ENCODE assay signal across 17 cellular contexts in the genomic region with DNA sequence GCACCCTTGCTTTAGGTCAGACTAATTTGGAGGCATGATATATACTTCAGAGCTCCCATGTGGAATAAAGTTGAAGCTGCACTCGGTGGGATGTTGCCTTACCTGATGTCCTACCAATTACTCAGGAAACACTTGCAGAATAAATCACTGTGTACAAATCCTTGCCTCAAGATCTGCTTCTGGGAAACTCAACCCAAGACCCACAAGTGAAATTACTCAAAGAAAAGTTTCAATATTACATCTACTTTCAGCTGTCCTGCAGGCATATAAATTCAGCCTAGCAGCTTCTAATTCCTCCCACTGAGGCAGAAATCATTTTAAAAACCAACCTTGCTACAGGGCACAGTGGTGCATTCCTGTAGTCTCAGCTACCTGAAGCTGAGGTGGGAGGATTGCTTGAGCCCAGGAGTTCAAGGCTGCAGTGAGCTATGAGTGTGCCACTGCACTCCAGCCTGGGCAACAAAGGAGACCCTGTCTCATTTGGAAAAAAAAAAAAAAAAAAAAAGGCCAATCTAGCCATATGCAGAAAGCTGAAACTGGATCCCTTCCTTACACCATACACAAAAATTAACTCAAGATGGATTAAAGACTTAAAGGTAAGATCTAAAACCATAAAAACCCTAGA. TPM values are rescaled to one million over a fixed set of nuclear protein-coding genes. Genes with fewer than 3 reads are reported as not detected.
A peak's percentile ranks its signal among the peaks of the same experiment; 100 is the strongest.
DNase-seq lines count a peak whose midpoint lies in the region; ATAC-seq lines count a peak whose summit lies in the region.
"Had no signal": no experiment of that assay in that cellular context is flagged by ENCODE, and none has a peak within 500 bp of the region (broad histone marks: within the 10 kb centered on the region; RNA-seq: fewer than 3 reads in every experiment).

No MANE protein-coding gene starts in this region.

- no peak overlapping the region for H3K27ac ChIP-seq in right cardiac atrium (ENCODE audit: low read length)
- H3K27ac ChIP-seq: PC-9 had no signal

- H3K4me1 ChIP-seq in right cardiac atrium (ENCODE audit: control insufficient read depth, insufficient read depth, low read length): no peaks in the 10 kb centered on the region

- no peak overlapping the region for H3K4me3 Mint-ChIP-seq in stimulated activated effector memory CD8-positive, alpha-beta T cell treated with anti-CD3 and anti-CD28 coated beads, Interleukin-12 subunit alpha, Interleukin-12 subunit beta, amount 100 ng/mL, for 72 hours
- H3K4me3 Mint-ChIP-seq: CD8-positive, alpha-beta memory T cell had no signal

- intact Hi-C loops in right cardiac atrium (cut with DNase I) (no loop called here), left cardiac atrium (cut with DNase I) (no loop called here)

- no peaks in the 10 kb centered on the region for H3K27me3 ChIP-seq in right cardiac atrium (ENCODE audit: control insufficient read depth, insufficient read depth)

- H3K9me3 ChIP-seq in right cardiac atrium (ENCODE audit: control insufficient read depth, low read length): no peaks in the 10 kb centered on the region

- no peaks in the 10 kb centered on the region for H3K4me1 Mint-ChIP-seq in stimulated activated effector memory CD8-positive, alpha-beta T cell treated with anti-CD3 and anti-CD28 coated beads, Interleukin-12 subunit alpha, Interleukin-12 subunit beta, amount 100 ng/mL, for 72 hours

- no peak overlapping the region for H3K27ac Mint-ChIP-seq in stimulated activated effector memory CD8-positive, alpha-beta T cell treated with anti-CD3 and anti-CD28 coated beads, Interleukin-12 subunit alpha, Interleukin-12 subunit beta, amount 100 ng/mL, for 72 hours
- H3K27ac Mint-ChIP-seq: CD8-positive, alpha-beta memory T cell had no signal

- 78% methylated on average over 1 of the region's 1 CpG for WGBS in right cardiac atrium

- DNase-seq in stimulated activated effector memory CD8-positive, alpha-beta T cell treated with anti-CD3 and anti-CD28 coated beads, Interleukin-12 subunit alpha, Interleukin-12 subunit beta, amount 100 ng/mL, for 72 hours (ENCODE audit: low spot score in 2 of 2): no peak
- DNase-seq in right cardiac atrium (no peak), NCI-H510A treated with DMSO at 0.1 percent for 48 hours (lab: John Stamatoyannopoulos, UW) (no peak), left cardiac atrium (no peak)
- DNase-seq: CD8-positive, alpha-beta memory T cell; KG1; NCI-H1048; NCI-H226; NCI-H526 treated with DMSO at 0.1 percent for 48 hours; NK-92 treated with Interleukin-12 subunit alpha and Interleukin-12 subunit beta, amount 100 ng/mL, for 24 hours; PC-9; T1000 had no signal

- H3K36me3 Mint-ChIP-seq in stimulated activated effector memory CD8-positive, alpha-beta T cell treated with anti-CD3 and anti-CD28 coated beads, Interleukin-12 subunit alpha, Interleukin-12 subunit beta, amount 100 ng/mL, for 72 hours: no peaks in the 10 kb centered on the region
- H3K36me3 Mint-ChIP-seq: CD8-positive, alpha-beta memory T cell had no signal

- H3K9me3 Mint-ChIP-seq in stimulated activated effector memory CD8-positive, alpha-beta T cell treated with anti-CD3 and anti-CD28 coated beads, Interleukin-12 subunit alpha, Interleukin-12 subunit beta, amount 100 ng/mL, for 72 hours: no peaks in the 10 kb centered on the region

- H3K4me3 ChIP-seq in right cardiac atrium (ENCODE audit: low read length): no peak overlapping the region
- H3K4me3 ChIP-seq: PC-9 had no signal

- peak; percentile 49 for ATAC-seq in GM18861 (IDR thresholded peaks at IDR 0.05; ENCODE audit: unreplicated experiment)
- peak; percentile 53 for ATAC-seq in GM21390 (IDR thresholded peaks at IDR 0.05; ENCODE audit: unreplicated experiment)
- peak; percentile 52 for ATAC-seq in HG02981 (IDR thresholded peaks at IDR 0.05; ENCODE audit: unreplicated experiment)
- ATAC-seq in stimulated activated effector memory CD8-positive, alpha-beta T cell treated with anti-CD3 and anti-CD28 coated beads, Interleukin-12 subunit alpha, Interleukin-12 subunit beta, amount 100 ng/mL, for 72 hours: peak; percentile 16
- ATAC-seq in right cardiac atrium: no peak
- ATAC-seq in left cardiac atrium: no peak
- ATAC-seq: HCT116 had no signal

RNA-seq across cellular contexts. Expression of a gene that starts 20.7 kb away (rescaled TPM):
- not detected for total RNA-seq in right cardiac atrium
- not detected for polyA plus RNA-seq in right cardiac atrium
- total RNA-seq in left cardiac atrium: under 1 TPM in 1 of 2 donors, not detected in 1; 0.05 TPM
- total RNA-seq: CD8-positive, alpha-beta memory T cell had no signal
- polyA plus RNA-seq: BJ; CD8-positive, alpha-beta memory T cell had no signal

RNA-seq across cellular contexts. Expression of a gene that starts 24.2 kb away (rescaled TPM):
- total RNA-seq in right cardiac atrium (10 to 100 TPM; 37.5 to 45.3 (median 39.8) TPM), left cardiac atrium (10 to 100 TPM; 32.8 to 43.4 TPM)
- polyA plus RNA-seq in right cardiac atrium: 30.3 TPM

Comparison
In these comparisons a context has a peak if more than half of its experiments do, and no peak if none do; other contexts are left out.
1. ATAC-seq: peak in GM18861 (single experiment), GM21390 (single experiment), HG02981 (single experiment) and stimulated activated effector memory CD8-positive, alpha-beta T cell treated with anti-CD3 and anti-CD28 coated beads, Interleukin-12 subunit alpha, Interleukin-12 subunit beta, amount 100 ng/mL, for 72 hours (single experiment); none in right cardiac atrium (0 of 2) and left cardiac atrium (0 of 2).